1 cellular context compared by ENCODE assay signal in genomic region chr9:124617477-124618141, GRCh38.
TF ChIP-seq lines count a peak whose summit lies in the region.

No MANE protein-coding gene starts in this region.

TF ChIP-seq in GM12878, 131 proteins besides CTCF, POLR2A, EP300 and RAD21 (continued from another document):
- no peak for TF ChIP-seq REST (IDR thresholded peaks at IDR 0.05; ENCODE audit: low read depth, low read length)
